Comparison of ENCODE assay signal across 8 cellular contexts in genomic region chr1:228459091-228459993, GRCh38. TPM values are rescaled to one million over a fixed set of nuclear protein-coding genes. Genes with fewer than 3 reads are reported as not detected.
DNase-seq lines count a peak whose midpoint lies in the region; ATAC-seq and TF ChIP-seq lines count a peak whose summit lies in the region.

No MANE protein-coding gene starts in this region.

- ATAC-seq in GM21619 (IDR thresholded peaks at IDR 0.05; ENCODE audit: unreplicated experiment) (peak; percentile 25), lung (ENCODE audit: insufficient read depth, low FRiP score) (no peak), GM19324 (IDR thresholded peaks at IDR 0.05; ENCODE audit: low FRiP score, unreplicated experiment) (no peak)

- CTCF ChIA-PET in Caco-2 (lab: Charles Lee): interaction anchor here (0.5 to 1.2 kb wide), 5 partner anchors 10 to 52 kb away, joined by 4 to 5 read pairs (median 4); no protein-coding TSS in a partner anchor

- 4 to 8% methylated on average over 41 of the region's 41 CpGs for WGBS in lung, 2 donors

- intact Hi-C loops in Caco-2 (cut with micrococcal nuclease; ENCODE audit: unreplicated experiment): loop anchor here (5.0 kb wide), 2 partner anchors 43 to 192 kb away; no protein-coding TSS in a partner anchor

- H3K36me3 Mint-ChIP-seq in Caco-2 (ENCODE audit: insufficient read depth, unreplicated experiment): peaks cover 49% of the 10 kb centered on the region

- H3K4me1 Mint-ChIP-seq in Caco-2 (ENCODE audit: low read depth, unreplicated experiment): peaks cover 8% of the 10 kb centered on the region

- TF ChIP-seq CTCF in Caco-2 (IDR thresholded peaks at IDR 0.05; ENCODE audit: insufficient read depth in 1 of 2, low read depth in 1 of 2, low read length in 1 of 2, severe bottlenecking in 1 of 2, unreplicated experiment in 1 of 2) (peak; percentile 82 to 90), lung (IDR thresholded peaks at IDR 0.05; ENCODE audit: control extremely low read depth, extremely low read depth) (peak; percentile 18)

- H3K27me3 ChIP-seq in Caco-2 (replicated peaks; ENCODE audit: control insufficient read depth, insufficient read depth, low read length) (no peaks in the 10 kb centered on the region), lung (ENCODE audit: control insufficient read depth, insufficient read depth) (peaks cover 9% of the 10 kb centered on the region)

- H3K36me3 ChIP-seq in Caco-2 (ENCODE audit: control insufficient read depth, insufficient read depth, low read length) (no peaks in the 10 kb centered on the region), lung (ENCODE audit: control insufficient read depth in 2 of 2, insufficient read depth in 2 of 2, low read length in 2 of 2) (no peaks in the 10 kb centered on the region)

- no peaks in the 10 kb centered on the region for H3K27me3 Mint-ChIP-seq in Caco-2 (ENCODE audit: insufficient read depth, unreplicated experiment)

- peak overlapping the region; percentile 93 for H3K27ac Mint-ChIP-seq in Caco-2 (ENCODE audit: unreplicated experiment)

- H3K4me3 ChIP-seq in Caco-2 (ENCODE audit: low read depth, low read length) (peak overlapping the region; percentile 44), lung (no peak overlapping the region)

- BruUV-seq in Caco-2 (replicated peaks; lab: Mats Ljungman, UMichigan): no TSS peak

- H3K9me3 ChIP-seq in Caco-2 (no peaks in the 10 kb centered on the region), lung (ENCODE audit: control insufficient read depth in 2 of 2, insufficient read depth in 1 of 2, low read length in 1 of 2) (peaks cover 0 to 2% of the 10 kb centered on the region in 2 donors)

- peaks cover 16% of the 10 kb centered on the region for H3K4me1 ChIP-seq in Caco-2
- H3K4me1 ChIP-seq in lung (ENCODE audit: control insufficient read depth in 2 of 2, insufficient read depth in 2 of 2, low read length in 2 of 2): peaks cover 0 to 8% of the 10 kb centered on the region in 2 donors

- no peak overlapping the region for H3K27ac ChIP-seq in lung (ENCODE audit: low read depth in 1 of 2, low read length in 1 of 2)

- no peaks in the 10 kb centered on the region for H3K9me3 Mint-ChIP-seq in Caco-2 (ENCODE audit: unreplicated experiment)

- DNase-seq in Caco-2: peak; percentile 83 to 85
- peak; percentile 80 for DNase-seq in NCI-H2107 treated with DMSO at 0.1 percent for 48 hours (lab: John Stamatoyannopoulos, UW; ENCODE audit: unreplicated experiment)
- peak; percentile 38 to 46 for DNase-seq in activated CD4-positive, alpha-beta T cell treated with anti-CD3 and anti-CD28 coated beads for 4 hours
- DNase-seq in dermis microvascular lymphatic vessel endothelial cell (ENCODE audit: low read depth in 2 of 2): peak; percentile 33 to 78
- DNase-seq in lung (ENCODE audit: low spot score): peak; percentile 39
- peak; percentile 78 for DNase-seq in stimulated activated CD8-positive, alpha-beta memory T cell treated with anti-CD3 and anti-CD28 coated beads, Interleukin-4, amount 100 ng/mL, for 48 hours

- POLR2A ChIA-PET in Caco-2 (lab: Charles Lee): interaction anchor here (0.6 to 2.3 kb wide), 4 partner anchors 26 to 64 kb away, joined by 3 to 32 read pairs (median 10); no protein-coding TSS in a partner anchor

- peak overlapping the region; percentile 93 for H3K4me3 Mint-ChIP-seq in Caco-2 (ENCODE audit: unreplicated experiment)

RNA-seq across cellular contexts. Expression of gene RNF187, which starts 27.8 kb away (rescaled TPM):
- 128 and 164 TPM in 2 replicates for total RNA-seq in Caco-2 (2022)
- total RNA-seq in dermis microvascular lymphatic vessel endothelial cell: 28.9 and 39.8 TPM in 2 replicates
- total RNA-seq in lung: 100 to 1,000 TPM in 1 of 2 donors, 10 to 100 TPM in 1; 40.7 to 130 TPM
- polyA plus RNA-seq in lung: 10 to 100 TPM; 27.5 to 33.7 TPM

RNA-seq across cellular contexts. Expression of gene TRIM17, which starts 42.7 kb away (rescaled TPM):
- total RNA-seq in Caco-2 (2022) (4.0 and 4.5 TPM in 2 replicates), dermis microvascular lymphatic vessel endothelial cell (not detected in 2 replicates), lung (1 to 10 TPM; 2.2 to 3.3 TPM)
- 1 to 10 TPM; 1.0 to 1.5 TPM for polyA plus RNA-seq in lung

RNA-seq across cellular contexts. Expression of gene TRIM11, which starts 52.7 kb away (rescaled TPM):
- total RNA-seq in Caco-2 (2022) (48.3 and 51.7 TPM in 2 replicates), dermis microvascular lymphatic vessel endothelial cell (10.4 and 14.8 TPM in 2 replicates), lung (10 to 100 TPM; 16.8 to 29.4 TPM)
- 10 to 100 TPM; 13.8 to 16.4 TPM for polyA plus RNA-seq in lung
